28 cellular contexts compared by ENCODE assay signal in genomic region chr6:150260931-150261330, GRCh38.
"Had no signal": no experiment of that assay in that cellular context is flagged by ENCODE, and none has a peak within 500 bp of the region (broad histone marks: within the 10 kb centered on the region; RNA-seq: fewer than 3 reads in every experiment).

No MANE protein-coding gene starts in this region.

- H3K4me1 ChIP-seq: colonic mucosa, esophagus muscularis mucosa, gastroesophageal sphincter had no signal

- DNase-seq: colonic mucosa; cortex of kidney; dermis blood vessel endothelial cell; dorsolateral prefrontal cortex; effector CD4-positive, alpha-beta T cell; effector CD8-positive, alpha-beta T cell; effector memory CD4-positive, alpha-beta T cell; effector memory CD8-positive, alpha-beta T cell; erythroblast; esophagus squamous epithelium; foreskin fibroblast; foreskin keratinocyte; foreskin melanocyte; gastrocnemius medialis; glutamatergic neuron; head of caudate nucleus; heart left ventricle; heart right ventricle had no signal

- H3K4me3 Mint-ChIP-seq: dendritic cell treated with granulocyte-macrophage colony-stimulating factor and Interleukin-4, amounts not matched to agents 40 ng/mL and 50 ng/mL, for 4 days; effector memory CD8-positive, alpha-beta T cell had no signal

- H3K27me3 ChIP-seq: colonic mucosa, foreskin keratinocyte, gastrocnemius medialis, heart left ventricle, heart right ventricle had no signal

- H3K4me3 ChIP-seq: colonic mucosa, coronary artery, dorsolateral prefrontal cortex, esophagus muscularis mucosa, esophagus squamous epithelium, gastrocnemius medialis, gastroesophageal sphincter, heart left ventricle, heart right ventricle had no signal

- H3K9me3 ChIP-seq: colonic mucosa, esophagus muscularis mucosa, esophagus squamous epithelium, gastrocnemius medialis, gastroesophageal sphincter, heart left ventricle, heart right ventricle had no signal

- H3K36me3 ChIP-seq: colonic mucosa, esophagus muscularis mucosa, esophagus squamous epithelium, gastrocnemius medialis, gastroesophageal sphincter, heart left ventricle, heart right ventricle had no signal

- H3K27ac ChIP-seq: colonic mucosa, coronary artery, dorsolateral prefrontal cortex, epithelial cell of prostate, esophagus muscularis mucosa, esophagus squamous epithelium, foreskin keratinocyte, gastrocnemius medialis, gastroesophageal sphincter, heart left ventricle, heart right ventricle had no signal

- ATAC-seq: effector memory CD8-positive, alpha-beta T cell; esophagus mucosa; foreskin keratinocyte; gastrocnemius medialis; gastroesophageal sphincter; heart left ventricle; heart right ventricle had no signal

- FAIRE-seq: colon, endometrium, endothelial cell of umbilical vein, frontal cortex had no signal

- H3K27ac Mint-ChIP-seq: dendritic cell treated with granulocyte-macrophage colony-stimulating factor and Interleukin-4, amounts not matched to agents 40 ng/mL and 50 ng/mL, for 4 days; effector memory CD8-positive, alpha-beta T cell had no signal

- H3K9me3 Mint-ChIP-seq: dendritic cell treated with granulocyte-macrophage colony-stimulating factor and Interleukin-4, amounts not matched to agents 40 ng/mL and 50 ng/mL, for 4 days had no signal
